ENCODE assay signal across 14 cellular contexts in genomic region chr13:69291292-69291906, GRCh38.
"Had no signal": no experiment of that assay in that cellular context is flagged by ENCODE, and none has a peak within 500 bp of the region (broad histone marks: within the 10 kb centered on the region; RNA-seq: fewer than 3 reads in every experiment).

No MANE protein-coding gene starts in this region.

- H3K4me3 Mint-ChIP-seq: activated CD4-positive, alpha-beta memory T cell treated with anti-CD3 and anti-CD28 coated beads for 36 hours; endodermal cell; stimulated activated memory B cell treated with anti-CD40 and anti-IgM and Interleukin-4, amounts not matched to agents 10 μg/mL and 1 μg/mL and 100 μg/mL, for 72 hours had no signal

- DNase-seq: activated CD4-positive, alpha-beta memory T cell treated with anti-CD3 and anti-CD28 coated beads for 36 hours; activated gamma-delta T cell treated with Interleukin-2 at 50 U/mL for 16 hours; activated T-cell treated with anti-CD3 and anti-CD28 coated beads, Interleukin-2, amount 50 U/mL, for 48 hours; aorta; endodermal cell; erythroblast; lower lobe of right lung; midbrain; tibial artery; uterus had no signal

- H3K4me1 Mint-ChIP-seq: endodermal cell; stimulated activated memory B cell treated with anti-CD40 and anti-IgM and Interleukin-4, amounts not matched to agents 10 μg/mL and 1 μg/mL and 100 μg/mL, for 72 hours had no signal

- ATAC-seq: lower lobe of right lung; stimulated activated memory B cell treated with anti-CD40 and anti-IgM and Interleukin-4, amounts not matched to agents 10 μg/mL and 1 μg/mL and 100 μg/mL, for 72 hours had no signal

- H3K27ac Mint-ChIP-seq: activated CD4-positive, alpha-beta memory T cell treated with anti-CD3 and anti-CD28 coated beads for 36 hours; endodermal cell; stimulated activated memory B cell treated with anti-CD40 and anti-IgM and Interleukin-4, amounts not matched to agents 10 μg/mL and 1 μg/mL and 100 μg/mL, for 72 hours had no signal

- H3K9me3 ChIP-seq: breast epithelium, lower lobe of right lung, right atrium auricular region, tibial artery, uterus had no signal

- H3K36me3 ChIP-seq: breast epithelium, lower lobe of right lung, right atrium auricular region, tibial artery, uterus had no signal

- H3K4me3 ChIP-seq: breast epithelium, lower lobe of right lung, right atrium auricular region, smooth muscle cell, tibial artery, uterus had no signal

- H3K9me3 Mint-ChIP-seq: endodermal cell; stimulated activated memory B cell treated with anti-CD40 and anti-IgM and Interleukin-4, amounts not matched to agents 10 μg/mL and 1 μg/mL and 100 μg/mL, for 72 hours had no signal

- H3K27me3 Mint-ChIP-seq: activated CD4-positive, alpha-beta memory T cell treated with anti-CD3 and anti-CD28 coated beads for 36 hours; stimulated activated memory B cell treated with anti-CD40 and anti-IgM and Interleukin-4, amounts not matched to agents 10 μg/mL and 1 μg/mL and 100 μg/mL, for 72 hours had no signal

- H3K27ac ChIP-seq: breast epithelium, lower lobe of right lung, right atrium auricular region, tibial artery, uterus had no signal

- H3K36me3 Mint-ChIP-seq: activated CD4-positive, alpha-beta memory T cell treated with anti-CD3 and anti-CD28 coated beads for 36 hours; stimulated activated memory B cell treated with anti-CD40 and anti-IgM and Interleukin-4, amounts not matched to agents 10 μg/mL and 1 μg/mL and 100 μg/mL, for 72 hours had no signal
